In genomic region chr11:48172818-48173609, GRCh38 we compare ENCODE assay signal across 9 cellular contexts. TPM values are rescaled to one million over a fixed set of nuclear protein-coding genes. Genes with fewer than 3 reads are reported as not detected.
DNase-seq lines count a peak whose midpoint lies in the region; ATAC-seq and TF ChIP-seq lines count a peak whose summit lies in the region.
"Had no signal": no experiment of that assay in that cellular context is flagged by ENCODE, and none has a peak within 500 bp of the region (broad histone marks: within the 10 kb centered on the region; RNA-seq: fewer than 3 reads in every experiment).

No MANE protein-coding gene starts in this region.

- peaks cover 4% of the 10 kb centered on the region for H3K36me3 Mint-ChIP-seq in CD4-positive, alpha-beta T cell (ENCODE audit: low read depth)
- no peaks in the 10 kb centered on the region for H3K36me3 Mint-ChIP-seq in osteocyte (ENCODE audit: unreplicated experiment)

- in situ Hi-C loops in Panc1 (cut with HindIII; ENCODE audit: low pct_unique_long_range_greater_than_20kb, low sequenced_read_pairs) = no loop called here

- H3K27ac Mint-ChIP-seq in CD4-positive, alpha-beta T cell = peak overlapping the region; percentile 18
- H3K27ac Mint-ChIP-seq in osteocyte (ENCODE audit: unreplicated experiment) = no peak overlapping the region

- BruUV-seq in Panc1 (replicated peaks; lab: Mats Ljungman, UMichigan) = no TSS peak

- 42 to 46% methylated on average over 13 to 14 of the region's 14 CpGs for WGBS in upper lobe of left lung, 2 donors

- no peaks in the 10 kb centered on the region for H3K27me3 Mint-ChIP-seq in CD4-positive, alpha-beta T cell
- no peaks in the 10 kb centered on the region for H3K27me3 Mint-ChIP-seq in osteocyte (ENCODE audit: unreplicated experiment)

- H3K27ac ChIP-seq in CD4-positive, alpha-beta T cell (ENCODE audit: low read depth, low read length) = no peak overlapping the region
- H3K27ac ChIP-seq in Panc1 (ENCODE audit: low read length) (no peak overlapping the region), foreskin keratinocyte (no peak overlapping the region), upper lobe of left lung (no peak overlapping the region)

- intact Hi-C loops in CD4-positive, alpha-beta T cell (cut with DNase I, micrococcal nuclease) = loop anchor here in 1 of 2 experiments (2.0 to 5.0 kb wide), 2 partner anchors 134 to 1354 kb away; partner anchors contain the start of gene OR4S1
- intact Hi-C loops in Panc1 (cut with micrococcal nuclease; ENCODE audit: unreplicated experiment) = loop anchor here (10.0 kb wide), 1 partner anchor 132 kb away; the partner anchor contains the start of gene OR4S1

- CTCF ChIA-PET in CD4-positive, alpha-beta T cell (lab: Charles Lee) = interaction anchor here (0.5 to 1.2 kb wide), 4 partner anchors 9 to 377 kb away, joined by 3 to 5 read pairs (median 3); no protein-coding TSS in a partner anchor
- CTCF ChIA-PET in Panc1 (lab: Charles Lee) = no interaction called here

- no peak for TF ChIP-seq POLR2A in upper lobe of left lung (IDR thresholded peaks at IDR 0.05)

- peak; percentile 39 to 68 (median 50) for DNase-seq in CD4-positive, alpha-beta T cell
- peak; percentile 69 for DNase-seq in HPDE6-E6E7 (ENCODE audit: extremely low spot score)
- peak; percentile 58 for DNase-seq in Panc1 (ENCODE audit: low read depth, low spot score)
- DNase-seq in activated T-helper 9 cell treated with anti-CD3 and anti-CD28 coated beads, Interleukin-2, amount 50 U/mL, for 16 hours (ENCODE audit: low read depth) = peak; percentile 32
- no peak for DNase-seq in foreskin keratinocyte
- no peak for DNase-seq in osteocyte (ENCODE audit: extremely low spot score, unreplicated experiment)
- peak in 1 of 2 donors; percentile 62 for DNase-seq in upper lobe of left lung

- POLR2A ChIA-PET in CD4-positive, alpha-beta T cell (lab: Charles Lee) = no interaction called here
- POLR2A ChIA-PET in Panc1 (lab: Charles Lee) = no interaction called here

- H3K4me3 ChIP-seq in Panc1 (ENCODE audit: low read depth in 2 of 2, low read length in 2 of 2) (no peak overlapping the region), upper lobe of left lung (peak overlapping the region in 1 of 4 donors; percentile 6)

- TF ChIP-seq EP300 in upper lobe of left lung (IDR thresholded peaks at IDR 0.05) = no peak

- H3K4me1 ChIP-seq in Panc1 (ENCODE audit: control insufficient read depth, insufficient read depth, low read length) (no peaks in the 10 kb centered on the region), foreskin keratinocyte (no peaks in the 10 kb centered on the region), upper lobe of left lung (peaks cover 9 to 24% (median 20%) of the 10 kb centered on the region in 4 donors)

- H3K36me3 ChIP-seq in Panc1 (ENCODE audit: control insufficient read depth, insufficient read depth, low read length) = peaks cover 3% of the 10 kb centered on the region
- peaks cover 0 to 10% (median 0%) of the 10 kb centered on the region in 4 donors for H3K36me3 ChIP-seq in upper lobe of left lung

- ATAC-seq in CD4-positive, alpha-beta T cell (ENCODE audit: poor library complexity) = peak; percentile 73
- ATAC-seq in GM19324 (IDR thresholded peaks at IDR 0.05; ENCODE audit: low FRiP score, unreplicated experiment) = peak; percentile 57
- ATAC-seq in Panc1 = peak; percentile 92
- peak; percentile 91 for ATAC-seq in foreskin keratinocyte
- ATAC-seq in upper lobe of left lung (ENCODE audit: low FRiP score in 2 of 2) = peak; percentile 75 to 90

- no peak overlapping the region for H3K4me3 Mint-ChIP-seq in CD4-positive, alpha-beta T cell
- no peak overlapping the region for H3K4me3 Mint-ChIP-seq in osteocyte (ENCODE audit: unreplicated experiment)

- H3K9me3 ChIP-seq in CD4-positive, alpha-beta T cell (ENCODE audit: control insufficient read depth, low read length) = no peaks in the 10 kb centered on the region
- H3K9me3 ChIP-seq in Panc1 (ENCODE audit: control insufficient read depth, insufficient read depth, low read depth, low read length) (no peaks in the 10 kb centered on the region), upper lobe of left lung (no peaks in the 10 kb centered on the region)

- peaks cover 19% of the 10 kb centered on the region for H3K4me1 Mint-ChIP-seq in CD4-positive, alpha-beta T cell (ENCODE audit: low read depth)
- H3K4me1 Mint-ChIP-seq in osteocyte (ENCODE audit: unreplicated experiment) = peaks cover 26% of the 10 kb centered on the region

- H3K27me3 ChIP-seq in CD4-positive, alpha-beta T cell (ENCODE audit: control insufficient read depth, insufficient read depth, low read length) = no peaks in the 10 kb centered on the region
- no peaks in the 10 kb centered on the region for H3K27me3 ChIP-seq in Panc1 (ENCODE audit: control insufficient read depth, insufficient read depth, low read length)
- H3K27me3 ChIP-seq in foreskin keratinocyte = no peaks in the 10 kb centered on the region
- H3K27me3 ChIP-seq in upper lobe of left lung = no peaks in the 10 kb centered on the region

- no peaks in the 10 kb centered on the region for H3K9me3 Mint-ChIP-seq in CD4-positive, alpha-beta T cell
- no peaks in the 10 kb centered on the region for H3K9me3 Mint-ChIP-seq in osteocyte (ENCODE audit: unreplicated experiment)

- TF ChIP-seq CTCF in CD4-positive, alpha-beta T cell (IDR thresholded peaks at IDR 0.05) = peak; percentile 81
- peak; percentile 97 for TF ChIP-seq CTCF in Panc1 (IDR thresholded peaks at IDR 0.05)
- TF ChIP-seq CTCF in foreskin keratinocyte (conservative IDR thresholded peaks at IDR 0.05) = peak; percentile 85
- peak; percentile 91 for TF ChIP-seq CTCF in osteocyte (IDR thresholded peaks at IDR 0.05)
- TF ChIP-seq CTCF in upper lobe of left lung (IDR thresholded peaks at IDR 0.05) = peak; percentile 64 to 90 (median 75)

RNA-seq across cellular contexts. Expression of gene OR4B1, which starts 43.6 kb away (rescaled TPM):
- total RNA-seq in CD4-positive, alpha-beta T cell = not detected
- total RNA-seq in Panc1 (2021; ENCODE audit: unreplicated experiment) = not detected
- polyA plus RNA-seq in Panc1 (2012; ENCODE audit: insufficient read length) = not detected
- not detected in 2 replicates for total RNA-seq in foreskin keratinocyte
- polyA plus RNA-seq in foreskin keratinocyte = not detected in 2 replicates
- not detected in 2 replicates for total RNA-seq in osteocyte
- total RNA-seq in upper lobe of left lung = not detected
- total RNA-seq: T-helper 1 cell treated with Interleukin-12 subunit alpha and Interleukin-12 subunit beta and Interleukin-4 antibody, amounts not matched to agents 30 ng/mL and 1 ng/mL, for 36 hours had no signal

Comparison
In these comparisons a context has a peak if more than half of its experiments do, and no peak if none do; other contexts are left out.
1. DNase-seq: peak in CD4-positive, alpha-beta T cell (10 of 10), HPDE6-E6E7 (single experiment), Panc1 (single experiment) and activated T-helper 9 cell treated with anti-CD3 and anti-CD28 coated beads, Interleukin-2, amount 50 U/mL, for 16 hours (single experiment); none in foreskin keratinocyte (0 of 2) and osteocyte (single experiment).
2. Peak in every context shown above with its lines, with median percentiles within 50 percentile points of each other: ATAC-seq and CTCF ChIP-seq.